1 cellular context compared by ENCODE assay signal in the genomic region with DNA sequence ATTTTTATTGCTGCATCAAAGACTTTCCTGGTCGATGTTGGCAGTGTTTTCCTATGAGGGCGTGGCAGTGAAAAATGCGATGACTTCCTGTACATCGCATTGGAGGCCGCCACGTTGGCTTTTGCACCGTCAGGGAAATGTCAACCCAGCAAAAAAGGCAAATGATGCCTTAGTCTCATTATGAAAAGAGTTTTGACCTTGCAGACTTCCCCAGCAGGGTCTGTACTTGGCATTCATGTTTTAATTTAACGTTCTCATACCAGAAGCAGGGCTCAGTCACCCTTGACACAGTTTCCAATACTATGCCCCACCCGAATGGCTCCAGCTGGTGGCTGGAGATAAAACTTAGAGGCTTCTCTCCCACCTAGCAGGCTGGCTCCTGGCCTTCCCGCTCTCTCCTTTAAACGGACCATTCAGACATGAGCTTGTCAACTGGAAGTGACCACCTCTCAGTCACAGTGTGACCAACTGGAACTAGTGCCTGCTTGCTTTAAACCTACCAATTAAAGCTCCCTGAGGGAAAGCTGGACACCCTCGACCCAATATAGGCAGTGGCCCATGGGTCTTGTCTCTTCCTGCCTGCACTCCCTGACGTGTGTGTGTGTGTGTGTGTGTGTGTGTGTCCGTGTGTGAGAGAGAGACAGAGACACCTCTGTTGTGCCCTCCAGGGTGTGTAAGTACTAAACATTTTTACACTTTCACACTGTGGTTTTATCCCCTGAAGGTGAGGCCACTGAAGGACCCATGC.
TF ChIP-seq lines count a peak whose summit lies in the region.

No MANE protein-coding gene starts in this region.

TF ChIP-seq in WTC11, 78 proteins besides CTCF, POLR2A, EP300 and RAD21 (continued from another document):
- TF ChIP-seq, protein P1, sequence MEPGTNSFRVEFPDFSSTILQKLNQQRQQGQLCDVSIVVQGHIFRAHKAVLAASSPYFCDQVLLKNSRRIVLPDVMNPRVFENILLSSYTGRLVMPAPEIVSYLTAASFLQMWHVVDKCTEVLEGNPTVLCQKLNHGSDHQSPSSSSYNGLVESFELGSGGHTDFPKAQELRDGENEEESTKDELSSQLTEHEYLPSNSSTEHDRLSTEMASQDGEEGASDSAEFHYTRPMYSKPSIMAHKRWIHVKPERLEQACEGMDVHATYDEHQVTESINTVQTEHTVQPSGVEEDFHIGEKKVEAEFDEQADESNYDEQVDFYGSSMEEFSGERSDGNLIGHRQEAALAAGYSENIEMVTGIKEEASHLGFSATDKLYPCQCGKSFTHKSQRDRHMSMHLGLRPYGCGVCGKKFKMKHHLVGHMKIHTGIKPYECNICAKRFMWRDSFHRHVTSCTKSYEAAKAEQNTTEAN (CRISPR knock-in tag; IDR thresholded peaks at IDR 0.05), result no peak
- TF ChIP-seq ZBTB21 (CRISPR knock-in tag; IDR thresholded peaks at IDR 0.05; ENCODE audit: borderline replicate concordance) (no peak), GABPB1 (CRISPR knock-in tag; IDR thresholded peaks at IDR 0.05) (no peak), GTF2I (CRISPR knock-in tag; conservative IDR thresholded peaks at IDR 0.05) (no peak)
- TF ChIP-seq, protein P2, sequence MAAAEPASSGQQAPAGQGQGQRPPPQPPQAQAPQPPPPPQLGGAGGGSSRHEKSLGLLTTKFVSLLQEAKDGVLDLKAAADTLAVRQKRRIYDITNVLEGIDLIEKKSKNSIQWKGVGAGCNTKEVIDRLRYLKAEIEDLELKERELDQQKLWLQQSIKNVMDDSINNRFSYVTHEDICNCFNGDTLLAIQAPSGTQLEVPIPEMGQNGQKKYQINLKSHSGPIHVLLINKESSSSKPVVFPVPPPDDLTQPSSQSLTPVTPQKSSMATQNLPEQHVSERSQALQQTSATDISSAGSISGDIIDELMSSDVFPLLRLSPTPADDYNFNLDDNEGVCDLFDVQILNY (CRISPR knock-in tag; IDR thresholded peaks at IDR 0.05), result no peak
